9 cellular contexts compared by ENCODE assay signal in the genomic region with DNA sequence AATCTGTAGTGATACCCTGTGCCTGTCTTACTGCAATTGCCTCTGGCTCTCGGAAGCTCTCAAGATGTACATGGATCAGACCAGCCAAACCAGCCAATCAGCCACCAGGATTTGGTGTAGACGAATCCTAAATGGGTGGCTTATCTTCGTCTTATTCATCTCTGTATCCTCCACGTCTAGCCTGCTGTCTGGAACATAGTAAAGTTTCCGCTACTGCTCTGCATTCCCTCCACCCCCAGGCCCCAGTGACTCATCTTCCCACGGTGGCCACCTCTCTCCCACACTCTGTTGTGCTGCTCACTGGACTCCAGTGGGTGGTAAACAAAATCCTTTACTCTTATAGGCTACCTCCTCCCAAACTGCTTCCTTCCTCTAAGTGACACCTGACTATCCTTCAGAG. TPM values are rescaled to one million over a fixed set of nuclear protein-coding genes. Genes with fewer than 3 reads are reported as not detected.
DNase-seq lines count a peak whose midpoint lies in the region; ATAC-seq, FAIRE-seq and TF ChIP-seq lines count a peak whose summit lies in the region.
"Had no signal": no experiment of that assay in that cellular context is flagged by ENCODE, and none has a peak within 500 bp of the region (broad histone marks: within the 10 kb centered on the region; RNA-seq: fewer than 3 reads in every experiment).

No MANE protein-coding gene starts in this region.

- H3K4me2 ChIP-seq in BLaER1 treated with 17β-estradiol and CSF1 and Interleukin-3, amounts not matched to agents 10 nM and 100 nM = peak overlapping the region; percentile 55 to 80 (median 72)

- peaks cover 0 to 12% (median 0%) of the 10 kb centered on the region in 11 experiments; a peak in 1 of 22 replicates for H3K27me3 ChIP-seq in BLaER1 treated with 17β-estradiol and CSF1 and Interleukin-3, amounts not matched to agents 10 nM and 100 nM
- H3K27me3 ChIP-seq in vagina = no peaks in the 10 kb centered on the region
- H3K27me3 ChIP-seq in small intestine (ENCODE audit: control insufficient read depth in 2 of 2, insufficient read depth in 2 of 2, low read length in 2 of 2) = no peaks in the 10 kb centered on the region
- H3K27me3 ChIP-seq: cardiac muscle cell had no signal

- H4K20me1 ChIP-seq in BLaER1 treated with 17β-estradiol and CSF1 and Interleukin-3, amounts not matched to agents 10 nM and 100 nM = peaks cover 0 to 16% (median 0%) of the 10 kb centered on the region in 11 experiments; a peak in 5 of 22 replicates

- peaks cover 18 to 77% (median 50%) of the 10 kb centered on the region in 11 experiments for H3K36me3 ChIP-seq in BLaER1 treated with 17β-estradiol and CSF1 and Interleukin-3, amounts not matched to agents 10 nM and 100 nM
- H3K36me3 ChIP-seq in vagina (no peaks in the 10 kb centered on the region), small intestine (ENCODE audit: control insufficient read depth in 2 of 2, insufficient read depth in 2 of 2, low read length in 2 of 2) (no peaks in the 10 kb centered on the region)
- H3K36me3 ChIP-seq: cardiac muscle cell had no signal

- H3K27ac Mint-ChIP-seq in natural killer cell = peak overlapping the region; percentile 29 to 42

- H3K4me3 Mint-ChIP-seq in natural killer cell = no peak overlapping the region

- no peak for FAIRE-seq in small intestine (lab: Jason Lieb, UNC)

- peak; percentile 72 for DNase-seq in T follicular helper cell (ENCODE audit: low read depth)
- peak; percentile 97 for DNase-seq in amniotic epithelial cell (ENCODE audit: low read depth)
- no peak for DNase-seq in natural killer cell
- no peak for DNase-seq in vagina (ENCODE audit: extremely low spot score in 2 of 2)
- DNase-seq in NCI-H524 (lab: John Stamatoyannopoulos, UW) = no peak
- no peak for DNase-seq in small intestine

- H3K9me3 ChIP-seq in BLaER1 treated with 17β-estradiol and CSF1 and Interleukin-3, amounts not matched to agents 10 nM and 100 nM (replicated peaks in 1 of 11) = no peaks in the 10 kb centered on the region
- H3K9me3 ChIP-seq in vagina (no peaks in the 10 kb centered on the region), small intestine (ENCODE audit: control insufficient read depth, low read depth) (no peaks in the 10 kb centered on the region)

- no peaks in the 10 kb centered on the region for H3K27me3 Mint-ChIP-seq in natural killer cell (ENCODE audit: low read depth in 2 of 2)

- no peaks in the 10 kb centered on the region for H3K9me3 Mint-ChIP-seq in natural killer cell

- peak overlapping the region in 6 of 11 experiments; percentile 13 to 61 (median 26); a peak in 5 of 22 replicates for H3K27ac ChIP-seq in BLaER1 treated with 17β-estradiol and CSF1 and Interleukin-3, amounts not matched to agents 10 nM and 100 nM
- H3K27ac ChIP-seq in vagina = peak overlapping the region; percentile 3
- H3K27ac ChIP-seq in small intestine (ENCODE audit: low read depth in 1 of 2, low read length in 1 of 2) = peak overlapping the region in 1 of 2 donors; percentile 38

- WGBS in small intestine, 3 donors = 61 to 79% (median 68%) methylated on average over 6 of the region's 6 CpGs

- TF ChIP-seq POLR2A in vagina (IDR thresholded peaks at IDR 0.05) = no peak

- H3K4me1 ChIP-seq in BLaER1 treated with 17β-estradiol and CSF1 and Interleukin-3, amounts not matched to agents 10 nM and 100 nM = peaks cover 22 to 45% (median 30%) of the 10 kb centered on the region in 10 experiments
- no peaks in the 10 kb centered on the region for H3K4me1 ChIP-seq in vagina
- H3K4me1 ChIP-seq in small intestine (ENCODE audit: control insufficient read depth in 2 of 2, insufficient read depth in 1 of 2, low read depth in 1 of 2, low read length in 1 of 2) = no peaks in the 10 kb centered on the region

- TF ChIP-seq CTCF in natural killer cell (IDR thresholded peaks at IDR 0.05) = no peak
- no peak for TF ChIP-seq CTCF in vagina (IDR thresholded peaks at IDR 0.05)

- peaks cover 14 to 19% of the 10 kb centered on the region in 2 donors for H3K4me1 Mint-ChIP-seq in natural killer cell

- H3K36me3 Mint-ChIP-seq in natural killer cell = peaks cover 7% of the 10 kb centered on the region

- H3K9ac ChIP-seq in BLaER1 treated with 17β-estradiol and CSF1 and Interleukin-3, amounts not matched to agents 10 nM and 100 nM = peak overlapping the region in 1 of 11 experiments; percentile 48; a peak in 2 of 22 replicates

- H3K4me3 ChIP-seq in BLaER1 treated with 17β-estradiol and CSF1 and Interleukin-3, amounts not matched to agents 10 nM and 100 nM = no peak overlapping the region
- no peak overlapping the region for H3K4me3 ChIP-seq in vagina
- H3K4me3 ChIP-seq in small intestine (ENCODE audit: low read depth in 1 of 2, low read length in 2 of 2) = no peak overlapping the region
- H3K4me3 ChIP-seq: cardiac muscle cell had no signal

- ATAC-seq in natural killer cell = peak in 2 of 3 donors; percentile 24 to 52
- ATAC-seq in HG03378 (IDR thresholded peaks at IDR 0.05; ENCODE audit: unreplicated experiment) = no peak

- intact Hi-C loops in natural killer cell (cut with micrococcal nuclease) (no loop called here), vagina (cut with DNase I) (no loop called here)

RNA-seq across cellular contexts. Expression of a gene that starts 37.8 kb away (rescaled TPM):
- total RNA-seq in natural killer cell (100 to 1,000 TPM; 138 to 202 (median 158) TPM), vagina (25.8 TPM)
- polyA plus RNA-seq in small intestine = 1 to 10 TPM; 3.6 to 8.4 (median 5.4) TPM

RNA-seq across cellular contexts. Expression of a gene that starts 48.9 kb away (rescaled TPM):
- total RNA-seq in natural killer cell (1 to 10 TPM; 6.7 to 9.2 (median 6.9) TPM), vagina (9.8 TPM)
- 1 to 10 TPM; 2.9 to 4.9 (median 3.2) TPM for polyA plus RNA-seq in small intestine

Comparison
In these comparisons a context has a peak if more than half of its experiments do, and no peak if none do; other contexts are left out.
1. DNase-seq: peak in T follicular helper cell (single experiment) and amniotic epithelial cell (single experiment); none in natural killer cell (single experiment), vagina (0 of 2), NCI-H524 (0 of 2) and small intestine (single experiment).